1 cellular context compared by ENCODE assay signal in genomic region chr1:150066838-150067183, GRCh38.
TF ChIP-seq lines count a peak whose summit lies in the region.

No MANE protein-coding gene starts in this region.

TF ChIP-seq in GM12878, 131 proteins besides CTCF, POLR2A, EP300 and RAD21 (continued from another document):
- TF ChIP-seq FOXK2 (IDR thresholded peaks at IDR 0.05) (peak; percentile 76; the same call in 1 of the 2 replicates), BCLAF1 (IDR thresholded peaks at IDR 0.05) (0 out of 2 replicates have a peak, but pooled peaks have one; percentile 33), EGR1 (IDR thresholded peaks at IDR 0.05; ENCODE audit: borderline replicate concordance in 1 of 2, low read depth in 2 of 2, low read length in 2 of 2) (peak in 1 of 2 experiments; percentile 78; a peak in 2 of 3 replicates), TCF12 (IDR thresholded peaks at IDR 0.05; ENCODE audit: low read depth, low read length) (0 out of 2 replicates have a peak, but pooled peaks have one; percentile 22), RBBP5 (conservative IDR thresholded peaks at IDR 0.05) (no peak), MTA3 (IDR thresholded peaks at IDR 0.05; ENCODE audit: borderline replicate concordance, low read length) (0 out of 2 replicates have a peak, but pooled peaks have one; percentile 42), HDGF (IDR thresholded peaks at IDR 0.05) (no peak), KLF5 (IDR thresholded peaks at IDR 0.05; ENCODE audit: partially characterized antibody) (no peak)
TF ChIP-seq in GM12878: peak in this region for 7.
